Comparison of ENCODE assay signal across 8 cellular contexts in genomic region chr11:22625448-22626287, GRCh38. TPM values are rescaled to one million over a fixed set of nuclear protein-coding genes. Genes with fewer than 3 reads are reported as not detected.
DNase-seq lines count a peak whose midpoint lies in the region; ATAC-seq and TF ChIP-seq lines count a peak whose summit lies in the region.

FANCF (minus strand) TSS chr11:22625823; CDS start chr11:22625810, 13 bp downstream.

- peaks cover 0 to 8% (median 0%) of the 10 kb centered on the region in 11 experiments; a peak in 3 of 22 replicates for H3K9me3 ChIP-seq in BLaER1 treated with 17β-estradiol and CSF1 and Interleukin-3, amounts not matched to agents 10 nM and 100 nM (replicated peaks in 1 of 11)
- no peaks in the 10 kb centered on the region for H3K9me3 ChIP-seq in left lung

- no peaks in the 10 kb centered on the region for H3K27me3 ChIP-seq in BLaER1 treated with 17β-estradiol and CSF1 and Interleukin-3, amounts not matched to agents 10 nM and 100 nM
- no peaks in the 10 kb centered on the region for H3K27me3 ChIP-seq in left lung

- peak within 1 kb of the TSS; percentile 76 to 95 (median 92) for H3K27ac ChIP-seq in BLaER1 treated with 17β-estradiol and CSF1 and Interleukin-3, amounts not matched to agents 10 nM and 100 nM
- peak within 1 kb of the TSS; percentile 87 to 91 for H3K27ac ChIP-seq in left lung

- peak within 1 kb of the TSS; percentile 72 to 91 (median 89) for H3K9ac ChIP-seq in BLaER1 treated with 17β-estradiol and CSF1 and Interleukin-3, amounts not matched to agents 10 nM and 100 nM

- ATAC-seq in GM19351 (IDR thresholded peaks at IDR 0.05; ENCODE audit: unreplicated experiment) (peak; percentile 94), HG03521 (IDR thresholded peaks at IDR 0.05; ENCODE audit: unreplicated experiment) (peak; percentile 95), left lung (peak; percentile 98)

- DNase-seq in NCI-H748 (lab: John Stamatoyannopoulos, UW; ENCODE audit: unreplicated experiment) = peak; percentile 98
- peak; percentile 91 for DNase-seq in activated CD4-positive, alpha-beta T cell treated with anti-CD3 and anti-CD28 coated beads, Interleukin-2, amount 50 U/mL, for 1 hour
- peak; percentile 99 for DNase-seq in dermis blood vessel endothelial cell
- peak; percentile 94 for DNase-seq in left lung
- peak; percentile 88 to 90 for DNase-seq in stimulated activated CD4-positive, alpha-beta T cell treated with anti-CD3 and anti-CD28 coated beads, Interleukin-2, amount 100 ng/mL, for 48 hours

- H3K4me1 ChIP-seq in BLaER1 treated with 17β-estradiol and CSF1 and Interleukin-3, amounts not matched to agents 10 nM and 100 nM = peaks cover 16 to 32% (median 27%) of the 10 kb centered on the region in 10 experiments
- peaks cover 6 to 15% of the 10 kb centered on the region in 2 donors for H3K4me1 ChIP-seq in left lung

- peak within 1 kb of the TSS; percentile 72 to 85 (median 79) for H3K4me3 ChIP-seq in BLaER1 treated with 17β-estradiol and CSF1 and Interleukin-3, amounts not matched to agents 10 nM and 100 nM
- peak within 1 kb of the TSS; percentile 71 to 87 for H3K4me3 ChIP-seq in left lung

- intact Hi-C loops in left lung (cut with DNase I) = no loop called here

- H3K4me2 ChIP-seq in BLaER1 treated with 17β-estradiol and CSF1 and Interleukin-3, amounts not matched to agents 10 nM and 100 nM = peak within 1 kb of the TSS; percentile 68 to 96 (median 89)

- TF ChIP-seq CTCF in left lung (IDR thresholded peaks at IDR 0.05) = no peak

- peaks cover 0 to 30% (median 3%) of the 10 kb centered on the region in 11 experiments; a peak in 6 of 22 replicates for H3K36me3 ChIP-seq in BLaER1 treated with 17β-estradiol and CSF1 and Interleukin-3, amounts not matched to agents 10 nM and 100 nM
- no peaks in the 10 kb centered on the region for H3K36me3 ChIP-seq in left lung

- peaks cover 0 to 4% (median 0%) of the 10 kb centered on the region in 11 experiments; a peak in 3 of 22 replicates for H4K20me1 ChIP-seq in BLaER1 treated with 17β-estradiol and CSF1 and Interleukin-3, amounts not matched to agents 10 nM and 100 nM

RNA-seq across cellular contexts. Expression of gene FANCF, which starts in this region (rescaled TPM):
- total RNA-seq in dermis blood vessel endothelial cell = 10.6 and 10.7 TPM in 2 replicates
- total RNA-seq in left lung = 1 to 10 TPM; 8.7 to 9.5 TPM

Comparison
In these comparisons a context has a peak if more than half of its experiments do, and no peak if none do; other contexts are left out.
1. Peak in every context shown above with its lines: DNase-seq, ATAC-seq, H3K4me3 ChIP-seq and H3K27ac ChIP-seq.